ENCODE assay signal across 8 cellular contexts in the genomic region with DNA sequence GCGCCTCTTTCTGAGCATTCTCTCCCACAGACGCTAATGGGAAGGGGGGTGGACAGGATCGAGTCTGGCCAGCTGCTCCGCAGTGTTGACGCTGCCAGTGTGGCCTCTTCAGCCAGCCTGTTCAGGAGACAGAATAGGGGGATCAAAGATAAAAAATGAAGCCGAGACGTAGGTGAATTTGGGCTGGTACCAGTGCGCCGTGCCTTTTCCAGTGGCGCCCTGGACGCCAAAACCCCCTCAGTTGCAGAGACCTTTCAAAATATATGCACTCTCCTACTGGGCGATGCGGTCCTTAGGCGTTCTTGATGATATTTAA. TPM values are rescaled to one million over a fixed set of nuclear protein-coding genes. Genes with fewer than 3 reads are reported as not detected.
DNase-seq lines count a peak whose midpoint lies in the region; ATAC-seq and TF ChIP-seq lines count a peak whose summit lies in the region.

No MANE protein-coding gene starts in this region.

- no peaks in the 10 kb centered on the region for H3K9me3 ChIP-seq in suprapubic skin

- peak overlapping the region; percentile 96 for H3K27ac Mint-ChIP-seq in activated naive CD8-positive, alpha-beta T cell
- H3K27ac Mint-ChIP-seq in immature natural killer cell, result peak overlapping the region; percentile 96 to 100 (median 99)

- H3K27ac ChIP-seq in C4-2B (peak overlapping the region; percentile 99), suprapubic skin (peak overlapping the region; percentile 100)

- peak overlapping the region; percentile 95 for H3K4me3 Mint-ChIP-seq in activated naive CD8-positive, alpha-beta T cell
- peak overlapping the region; percentile 95 to 100 (median 98) for H3K4me3 Mint-ChIP-seq in immature natural killer cell

- H3K27me3 Mint-ChIP-seq in activated naive CD8-positive, alpha-beta T cell, result no peaks in the 10 kb centered on the region
- peaks cover 12 to 21% (median 12%) of the 10 kb centered on the region in 3 donors for H3K27me3 Mint-ChIP-seq in immature natural killer cell (ENCODE audit: low read depth in 3 of 3)

- DNase-seq in immature natural killer cell (no peak), suprapubic skin (ENCODE audit: low spot score in 2 of 2) (no peak), SKM-1 (lab: John Stamatoyannopoulos, UW; ENCODE audit: unreplicated experiment) (no peak), NOMO-1 (lab: John Stamatoyannopoulos, UW; ENCODE audit: unreplicated experiment in 2 of 2) (no peak)

- peaks cover 29% of the 10 kb centered on the region for H3K4me1 ChIP-seq in suprapubic skin

- H3K9me3 Mint-ChIP-seq in activated naive CD8-positive, alpha-beta T cell (ENCODE audit: low read depth), result peaks cover 6% of the 10 kb centered on the region
- no peaks in the 10 kb centered on the region for H3K9me3 Mint-ChIP-seq in immature natural killer cell

- no peak for TF ChIP-seq POLR2A in suprapubic skin (IDR thresholded peaks at IDR 0.05)

- no peak for TF ChIP-seq EP300 in suprapubic skin (IDR thresholded peaks at IDR 0.05)

- H3K36me3 ChIP-seq in suprapubic skin, result peaks cover under 1% of the 10 kb centered on the region

- no peak for TF ChIP-seq CTCF in C4-2B (conservative IDR thresholded peaks at IDR 0.05)
- no peak for TF ChIP-seq CTCF in suprapubic skin (IDR thresholded peaks at IDR 0.05)

- peak overlapping the region; percentile 94 for H3K4me3 ChIP-seq in suprapubic skin

- WGBS in suprapubic skin, result 5% methylated on average over 14 of the region's 14 CpGs

- peaks cover 3% of the 10 kb centered on the region for H3K36me3 Mint-ChIP-seq in activated naive CD8-positive, alpha-beta T cell
- peaks cover 0 to 1% (median 0%) of the 10 kb centered on the region in 3 donors for H3K36me3 Mint-ChIP-seq in immature natural killer cell

- H3K27me3 ChIP-seq in suprapubic skin, result no peaks in the 10 kb centered on the region

- peaks cover 65% of the 10 kb centered on the region for H3K4me1 Mint-ChIP-seq in activated naive CD8-positive, alpha-beta T cell (ENCODE audit: low read depth)
- peaks cover 30 to 55% of the 10 kb centered on the region in 2 donors for H3K4me1 Mint-ChIP-seq in immature natural killer cell

- peak; percentile 3 for ATAC-seq in HG03354 (IDR thresholded peaks at IDR 0.05; ENCODE audit: poor library complexity, severe bottlenecking, unreplicated experiment)
- no peak for ATAC-seq in HG02981 (IDR thresholded peaks at IDR 0.05; ENCODE audit: unreplicated experiment)

RNA-seq across cellular contexts. Expression of a gene that starts 1.1 kb away (rescaled TPM):
- polyA plus RNA-seq in immature natural killer cell, result 10 to 100 TPM; 26.9 to 67.8 (median 31.2) TPM
- total RNA-seq in suprapubic skin, result 100 to 1,000 TPM in 3 of 4 donors, 10 to 100 TPM in 1; 96.5 to 195 (median 122) TPM

RNA-seq across cellular contexts. Expression of a gene that starts 1.3 kb away (rescaled TPM):
- polyA plus RNA-seq in immature natural killer cell, result 10 to 100 TPM; 15.4 to 31.7 (median 26.6) TPM
- 10 to 100 TPM in 3 of 4 donors, 1 to 10 TPM in 1; 8.4 to 15.5 (median 13.6) TPM for total RNA-seq in suprapubic skin
